In the genomic region with DNA sequence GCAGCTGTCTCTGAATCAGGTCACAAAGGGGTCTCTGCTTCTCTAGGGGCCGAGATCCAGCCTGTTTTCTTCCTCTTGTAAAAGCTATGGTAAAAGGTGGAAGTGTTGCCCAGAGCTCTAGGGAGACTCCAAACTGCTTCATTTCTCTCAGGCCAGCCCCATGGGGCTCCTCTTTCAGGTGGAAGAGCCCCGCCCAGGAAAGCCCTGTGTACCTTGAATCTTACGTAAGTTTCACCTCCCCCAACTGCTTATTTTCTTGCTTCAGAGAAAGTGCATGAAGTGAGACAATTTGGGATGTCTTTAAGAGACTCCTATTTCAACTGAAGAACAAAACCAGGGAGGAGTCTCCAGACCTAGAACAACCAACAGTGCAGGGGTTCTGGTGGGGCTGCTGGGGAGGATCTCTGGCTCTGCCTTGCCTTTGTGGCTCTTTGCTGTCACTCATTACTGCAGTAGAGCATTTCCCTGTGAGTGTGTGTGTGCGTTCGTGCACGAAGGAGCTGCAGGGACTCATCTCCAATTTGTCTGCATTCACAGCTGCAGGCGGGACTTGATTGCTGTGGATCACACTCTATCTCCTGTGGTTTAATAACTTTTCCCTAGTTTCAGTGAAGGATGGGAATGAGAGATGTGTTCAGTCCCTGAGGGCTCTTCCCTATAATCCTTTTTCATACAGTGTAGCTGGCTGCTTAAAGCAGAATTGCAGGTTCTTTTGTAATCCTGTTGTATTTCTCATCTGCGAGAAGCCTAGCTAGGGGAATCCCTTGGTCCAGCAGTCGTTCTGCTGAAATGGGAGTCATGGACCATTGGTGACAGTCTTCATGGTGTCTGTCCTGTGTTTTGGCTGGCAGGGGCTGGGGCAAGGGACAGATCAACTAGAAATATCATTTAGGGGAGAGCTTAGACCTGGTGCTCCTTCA, we compare ENCODE assay signal across 1 cellular context.
A peak's percentile ranks its signal among the peaks of the same experiment; 100 is the strongest.
TF ChIP-seq lines count a peak whose summit lies in the region.

No MANE protein-coding gene starts in this region.

TF ChIP-seq in HepG2, 621 proteins besides CTCF, POLR2A, EP300 and RAD21 (continued from another document):
- TF ChIP-seq, protein P1, sequence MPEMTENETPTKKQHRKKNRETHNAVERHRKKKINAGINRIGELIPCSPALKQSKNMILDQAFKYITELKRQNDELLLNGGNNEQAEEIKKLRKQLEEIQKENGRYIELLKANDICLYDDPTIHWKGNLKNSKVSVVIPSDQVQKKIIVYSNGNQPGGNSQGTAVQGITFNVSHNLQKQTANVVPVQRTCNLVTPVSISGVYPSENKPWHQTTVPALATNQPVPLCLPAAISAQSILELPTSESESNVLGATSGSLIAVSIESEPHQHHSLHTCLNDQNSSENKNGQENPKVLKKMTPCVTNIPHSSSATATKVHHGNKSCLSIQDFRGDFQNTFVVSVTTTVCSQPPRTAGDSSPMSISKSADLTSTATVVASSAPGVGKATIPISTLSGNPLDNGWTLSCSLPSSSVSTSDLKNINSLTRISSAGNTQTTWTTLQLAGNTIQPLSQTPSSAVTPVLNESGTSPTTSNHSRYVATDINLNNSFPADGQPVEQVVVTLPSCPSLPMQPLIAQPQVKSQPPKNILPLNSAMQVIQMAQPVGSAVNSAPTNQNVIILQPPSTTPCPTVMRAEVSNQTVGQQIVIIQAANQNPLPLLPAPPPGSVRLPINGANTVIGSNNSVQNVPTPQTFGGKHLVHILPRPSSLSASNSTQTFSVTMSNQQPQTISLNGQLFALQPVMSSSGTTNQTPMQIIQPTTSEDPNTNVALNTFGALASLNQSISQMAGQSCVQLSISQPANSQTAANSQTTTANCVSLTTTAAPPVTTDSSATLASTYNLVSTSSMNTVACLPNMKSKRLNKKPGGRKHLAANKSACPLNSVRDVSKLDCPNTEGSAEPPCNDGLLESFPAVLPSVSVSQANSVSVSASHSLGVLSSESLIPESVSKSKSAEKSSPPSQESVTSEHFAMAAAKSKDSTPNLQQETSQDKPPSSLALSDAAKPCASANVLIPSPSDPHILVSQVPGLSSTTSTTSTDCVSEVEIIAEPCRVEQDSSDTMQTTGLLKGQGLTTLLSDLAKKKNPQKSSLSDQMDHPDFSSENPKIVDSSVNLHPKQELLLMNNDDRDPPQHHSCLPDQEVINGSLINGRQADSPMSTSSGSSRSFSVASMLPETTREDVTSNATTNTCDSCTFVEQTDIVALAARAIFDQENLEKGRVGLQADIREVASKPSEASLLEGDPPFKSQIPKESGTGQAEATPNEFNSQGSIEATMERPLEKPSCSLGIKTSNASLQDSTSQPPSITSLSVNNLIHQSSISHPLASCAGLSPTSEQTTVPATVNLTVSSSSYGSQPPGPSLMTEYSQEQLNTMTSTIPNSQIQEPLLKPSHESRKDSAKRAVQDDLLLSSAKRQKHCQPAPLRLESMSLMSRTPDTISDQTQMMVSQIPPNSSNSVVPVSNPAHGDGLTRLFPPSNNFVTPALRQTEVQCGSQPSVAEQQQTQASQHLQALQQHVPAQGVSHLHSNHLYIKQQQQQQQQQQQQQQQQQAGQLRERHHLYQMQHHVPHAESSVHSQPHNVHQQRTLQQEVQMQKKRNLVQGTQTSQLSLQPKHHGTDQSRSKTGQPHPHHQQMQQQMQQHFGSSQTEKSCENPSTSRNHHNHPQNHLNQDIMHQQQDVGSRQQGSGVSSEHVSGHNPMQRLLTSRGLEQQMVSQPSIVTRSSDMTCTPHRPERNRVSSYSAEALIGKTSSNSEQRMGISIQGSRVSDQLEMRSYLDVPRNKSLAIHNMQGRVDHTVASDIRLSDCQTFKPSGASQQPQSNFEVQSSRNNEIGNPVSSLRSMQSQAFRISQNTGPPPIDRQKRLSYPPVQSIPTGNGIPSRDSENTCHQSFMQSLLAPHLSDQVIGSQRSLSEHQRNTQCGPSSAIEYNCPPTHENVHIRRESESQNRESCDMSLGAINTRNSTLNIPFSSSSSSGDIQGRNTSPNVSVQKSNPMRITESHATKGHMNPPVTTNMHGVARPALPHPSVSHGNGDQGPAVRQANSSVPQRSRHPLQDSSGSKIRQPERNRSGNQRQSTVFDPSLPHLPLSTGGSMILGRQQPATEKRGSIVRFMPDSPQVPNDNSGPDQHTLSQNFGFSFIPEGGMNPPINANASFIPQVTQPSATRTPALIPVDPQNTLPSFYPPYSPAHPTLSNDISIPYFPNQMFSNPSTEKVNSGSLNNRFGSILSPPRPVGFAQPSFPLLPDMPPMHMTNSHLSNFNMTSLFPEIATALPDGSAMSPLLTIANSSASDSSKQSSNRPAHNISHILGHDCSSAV (CRISPR knock-in tag; IDR thresholded peaks at IDR 0.05; ENCODE audit: borderline replicate concordance): no peak
- no peak for TF ChIP-seq KLF16 (CRISPR knock-in tag; IDR thresholded peaks at IDR 0.05)
- no peak for TF ChIP-seq TSC22D2 (CRISPR knock-in tag; IDR thresholded peaks at IDR 0.05; ENCODE audit: borderline replicate concordance)
- TF ChIP-seq ONECUT2 (CRISPR knock-in tag; IDR thresholded peaks at IDR 0.05): no peak
- TF ChIP-seq, protein P2, sequence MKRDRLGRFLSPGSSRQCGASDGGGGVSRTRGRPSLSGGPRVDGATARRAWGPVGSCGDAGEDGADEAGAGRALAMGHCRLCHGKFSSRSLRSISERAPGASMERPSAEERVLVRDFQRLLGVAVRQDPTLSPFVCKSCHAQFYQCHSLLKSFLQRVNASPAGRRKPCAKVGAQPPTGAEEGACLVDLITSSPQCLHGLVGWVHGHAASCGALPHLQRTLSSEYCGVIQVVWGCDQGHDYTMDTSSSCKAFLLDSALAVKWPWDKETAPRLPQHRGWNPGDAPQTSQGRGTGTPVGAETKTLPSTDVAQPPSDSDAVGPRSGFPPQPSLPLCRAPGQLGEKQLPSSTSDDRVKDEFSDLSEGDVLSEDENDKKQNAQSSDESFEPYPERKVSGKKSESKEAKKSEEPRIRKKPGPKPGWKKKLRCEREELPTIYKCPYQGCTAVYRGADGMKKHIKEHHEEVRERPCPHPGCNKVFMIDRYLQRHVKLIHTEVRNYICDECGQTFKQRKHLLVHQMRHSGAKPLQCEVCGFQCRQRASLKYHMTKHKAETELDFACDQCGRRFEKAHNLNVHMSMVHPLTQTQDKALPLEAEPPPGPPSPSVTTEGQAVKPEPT (CRISPR knock-in tag; IDR thresholded peaks at IDR 0.05; ENCODE audit: low read depth): no peak
- TF ChIP-seq HNF4A (CRISPR knock-in tag; IDR thresholded peaks at IDR 0.05): peak; percentile 20; the same call in 1 of the 2 replicates
- TF ChIP-seq ZNF773 (CRISPR knock-in tag; IDR thresholded peaks at IDR 0.05; ENCODE audit: borderline replicate concordance): no peak
- no peak for TF ChIP-seq ZSCAN20 (CRISPR knock-in tag; IDR thresholded peaks at IDR 0.05; ENCODE audit: borderline replicate concordance)
- TF ChIP-seq YEATS4 (CRISPR knock-in tag; IDR thresholded peaks at IDR 0.05; ENCODE audit: borderline replicate concordance): no peak
- TF ChIP-seq FOXC1 (CRISPR knock-in tag; IDR thresholded peaks at IDR 0.05; ENCODE audit: borderline replicate concordance): no peak
- TF ChIP-seq ZNF558 (CRISPR knock-in tag; IDR thresholded peaks at IDR 0.05; ENCODE audit: borderline replicate concordance): no peak
- TF ChIP-seq ZNF20 (CRISPR knock-in tag; IDR thresholded peaks at IDR 0.05): no peak
- TF ChIP-seq, protein P3, sequence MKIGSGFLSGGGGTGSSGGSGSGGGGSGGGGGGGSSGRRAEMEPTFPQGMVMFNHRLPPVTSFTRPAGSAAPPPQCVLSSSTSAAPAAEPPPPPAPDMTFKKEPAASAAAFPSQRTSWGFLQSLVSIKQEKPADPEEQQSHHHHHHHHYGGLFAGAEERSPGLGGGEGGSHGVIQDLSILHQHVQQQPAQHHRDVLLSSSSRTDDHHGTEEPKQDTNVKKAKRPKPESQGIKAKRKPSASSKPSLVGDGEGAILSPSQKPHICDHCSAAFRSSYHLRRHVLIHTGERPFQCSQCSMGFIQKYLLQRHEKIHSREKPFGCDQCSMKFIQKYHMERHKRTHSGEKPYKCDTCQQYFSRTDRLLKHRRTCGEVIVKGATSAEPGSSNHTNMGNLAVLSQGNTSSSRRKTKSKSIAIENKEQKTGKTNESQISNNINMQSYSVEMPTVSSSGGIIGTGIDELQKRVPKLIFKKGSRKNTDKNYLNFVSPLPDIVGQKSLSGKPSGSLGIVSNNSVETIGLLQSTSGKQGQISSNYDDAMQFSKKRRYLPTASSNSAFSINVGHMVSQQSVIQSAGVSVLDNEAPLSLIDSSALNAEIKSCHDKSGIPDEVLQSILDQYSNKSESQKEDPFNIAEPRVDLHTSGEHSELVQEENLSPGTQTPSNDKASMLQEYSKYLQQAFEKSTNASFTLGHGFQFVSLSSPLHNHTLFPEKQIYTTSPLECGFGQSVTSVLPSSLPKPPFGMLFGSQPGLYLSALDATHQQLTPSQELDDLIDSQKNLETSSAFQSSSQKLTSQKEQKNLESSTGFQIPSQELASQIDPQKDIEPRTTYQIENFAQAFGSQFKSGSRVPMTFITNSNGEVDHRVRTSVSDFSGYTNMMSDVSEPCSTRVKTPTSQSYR (CRISPR knock-in tag; IDR thresholded peaks at IDR 0.05; ENCODE audit: borderline replicate concordance): peak; percentile 67; the same call in 1 of the 2 replicates
- TF ChIP-seq SPEN (CRISPR knock-in tag; IDR thresholded peaks at IDR 0.05; ENCODE audit: low read depth): no peak
- TF ChIP-seq MEIS2 (CRISPR knock-in tag; IDR thresholded peaks at IDR 0.05): no peak
- no peak for TF ChIP-seq ZFP90 (CRISPR knock-in tag; IDR thresholded peaks at IDR 0.05; ENCODE audit: borderline replicate concordance)
- no peak for TF ChIP-seq PAWR (CRISPR knock-in tag; IDR thresholded peaks at IDR 0.05; ENCODE audit: borderline replicate concordance)
- TF ChIP-seq, protein P4, sequence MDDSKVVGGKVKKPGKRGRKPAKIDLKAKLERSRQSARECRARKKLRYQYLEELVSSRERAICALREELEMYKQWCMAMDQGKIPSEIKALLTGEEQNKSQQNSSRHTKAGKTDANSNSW (CRISPR knock-in tag; IDR thresholded peaks at IDR 0.05; ENCODE audit: borderline replicate concordance): no peak
- no peak for TF ChIP-seq SRSF9 (IDR thresholded peaks at IDR 0.05; ENCODE audit: borderline replicate concordance, insufficient read depth, low read depth, low read length, poor library complexity, severe bottlenecking)
- TF ChIP-seq HNRNPH1 (optimal IDR thresholded peaks at IDR 0.05; ENCODE audit: low read depth, low read length): no peak
- TF ChIP-seq ZNF644 (CRISPR knock-in tag; IDR thresholded peaks at IDR 0.05; ENCODE audit: low read depth): no peak
- TF ChIP-seq SRY (CRISPR knock-in tag; IDR thresholded peaks at IDR 0.05): no peak
- no peak for TF ChIP-seq SOX5 (CRISPR knock-in tag; IDR thresholded peaks at IDR 0.05; ENCODE audit: borderline replicate concordance)
- TF ChIP-seq ZSCAN9 (CRISPR knock-in tag; IDR thresholded peaks at IDR 0.05; ENCODE audit: borderline replicate concordance): no peak
- TF ChIP-seq ZNF766 (CRISPR knock-in tag; IDR thresholded peaks at IDR 0.05; ENCODE audit: borderline replicate concordance): no peak
- TF ChIP-seq SP5 (CRISPR knock-in tag; IDR thresholded peaks at IDR 0.05; ENCODE audit: borderline replicate concordance, low read depth): peak; percentile 61
- no peak for TF ChIP-seq PHF21A (CRISPR knock-in tag; IDR thresholded peaks at IDR 0.05)
- TF ChIP-seq YY1 (IDR thresholded peaks at IDR 0.05; ENCODE audit: insufficient read depth, insufficient replicate concordance, low read depth, low read length): no peak
- TF ChIP-seq KLF12 (CRISPR knock-in tag; IDR thresholded peaks at IDR 0.05; ENCODE audit: borderline replicate concordance): no peak
- TF ChIP-seq, protein P5, sequence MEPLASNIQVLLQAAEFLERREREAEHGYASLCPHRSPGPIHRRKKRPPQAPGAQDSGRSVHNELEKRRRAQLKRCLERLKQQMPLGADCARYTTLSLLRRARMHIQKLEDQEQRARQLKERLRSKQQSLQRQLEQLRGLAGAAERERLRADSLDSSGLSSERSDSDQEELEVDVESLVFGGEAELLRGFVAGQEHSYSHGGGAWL (CRISPR knock-in tag; IDR thresholded peaks at IDR 0.05): no peak
- TF ChIP-seq ZNF224 (CRISPR knock-in tag; IDR thresholded peaks at IDR 0.05): no peak
- no peak for TF ChIP-seq IRX3 (CRISPR knock-in tag; IDR thresholded peaks at IDR 0.05; ENCODE audit: borderline replicate concordance, low read depth)
